1 cellular context compared by ENCODE assay signal in genomic region chrX:31629195-31629594, GRCh38.
TF ChIP-seq lines count a peak whose summit lies in the region.

No MANE protein-coding gene starts in this region.

TF ChIP-seq in HepG2, 621 proteins besides CTCF, POLR2A, EP300 and RAD21 (continued from another document):
- TF ChIP-seq, protein P1, sequence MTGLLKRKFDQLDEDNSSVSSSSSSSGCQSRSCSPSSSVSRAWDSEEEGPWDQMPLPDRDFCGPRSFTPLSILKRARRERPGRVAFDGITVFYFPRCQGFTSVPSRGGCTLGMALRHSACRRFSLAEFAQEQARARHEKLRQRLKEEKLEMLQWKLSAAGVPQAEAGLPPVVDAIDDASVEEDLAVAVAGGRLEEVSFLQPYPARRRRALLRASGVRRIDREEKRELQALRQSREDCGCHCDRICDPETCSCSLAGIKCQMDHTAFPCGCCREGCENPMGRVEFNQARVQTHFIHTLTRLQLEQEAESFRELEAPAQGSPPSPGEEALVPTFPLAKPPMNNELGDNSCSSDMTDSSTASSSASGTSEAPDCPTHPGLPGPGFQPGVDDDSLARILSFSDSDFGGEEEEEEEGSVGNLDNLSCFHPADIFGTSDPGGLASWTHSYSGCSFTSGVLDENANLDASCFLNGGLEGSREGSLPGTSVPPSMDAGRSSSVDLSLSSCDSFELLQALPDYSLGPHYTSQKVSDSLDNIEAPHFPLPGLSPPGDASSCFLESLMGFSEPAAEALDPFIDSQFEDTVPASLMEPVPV (CRISPR knock-in tag; IDR thresholded peaks at IDR 0.05) = no peak
- no peak for TF ChIP-seq MIER3 (CRISPR knock-in tag; IDR thresholded peaks at IDR 0.05; ENCODE audit: borderline replicate concordance)
